ENCODE assay signal across 20 cellular contexts in the genomic region with DNA sequence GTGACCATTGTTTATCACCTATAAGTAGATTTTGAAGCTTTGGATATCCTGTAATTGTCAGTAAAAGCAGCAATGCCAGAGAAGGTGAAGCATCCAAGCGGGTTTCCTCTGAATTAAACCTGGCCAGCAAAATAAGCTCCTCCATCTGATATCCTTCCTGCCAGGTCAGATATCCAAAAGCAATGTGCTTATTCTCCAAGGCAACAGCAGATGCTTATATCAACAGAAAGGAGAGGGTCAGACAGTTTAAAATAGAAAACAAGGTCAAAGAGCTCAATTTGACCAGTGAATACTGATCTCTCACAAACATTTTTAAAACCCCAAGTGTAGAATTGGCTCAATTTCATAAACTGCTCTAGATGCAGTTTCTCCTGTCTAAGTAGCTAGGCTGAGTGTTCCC.
"Had no signal": no experiment of that assay in that cellular context is flagged by ENCODE, and none has a peak within 500 bp of the region (broad histone marks: within the 10 kb centered on the region; RNA-seq: fewer than 3 reads in every experiment).

No MANE protein-coding gene starts in this region.

- H3K36me3 ChIP-seq: ascending aorta had no signal

- H3K4me3 ChIP-seq: ascending aorta, body of pancreas, SK-N-MC had no signal

- DNase-seq: activated CD4-positive, alpha-beta T cell treated with anti-CD3 and anti-CD28 coated beads for 36 hours; activated CD4-positive, CD25-positive, alpha-beta regulatory T cell; activated CD8-positive, alpha-beta memory T cell treated with anti-CD3 and anti-CD28 coated beads, Interleukin-2, amount 50 U/mL, for 4 hours; activated CD8-positive, alpha-beta T cell treated with anti-CD3 and anti-CD28 coated beads for 36 hours; activated gamma-delta T cell treated with Interleukin-2 at 50 U/mL for 16 hours; activated naive CD4-positive, alpha-beta T cell treated with anti-CD3 and anti-CD28 coated beads, Interleukin-2, amount 10 ng/mL, durations not matched to agents 7 days and 5 days; activated naive CD8-positive, alpha-beta T cell treated with anti-CD3 and anti-CD28 coated beads, Interleukin-2, amount 10 ng/mL, durations not matched to agents 7 days and 5 days; activated T-cell treated with anti-CD3 and anti-CD28 coated beads, Interleukin-2, amount 50 U/mL, for 72 hours; amniotic stem cell; body of pancreas; MM.1S; NCI-H1930; NCI-H510A treated with DMSO at 0.1 percent for 48 hours; NCI-H69; OCI-M1; RPMI8226; T-cell; T1000 had no signal

- H3K9me3 ChIP-seq: ascending aorta, body of pancreas had no signal

- H3K27ac ChIP-seq: ascending aorta, body of pancreas, SK-N-MC had no signal

- H3K27me3 ChIP-seq: ascending aorta, body of pancreas had no signal
